24 cellular contexts compared by ENCODE assay signal in genomic region chr7:74240482-74240881, GRCh38. TPM values are rescaled to one million over a fixed set of nuclear protein-coding genes. Genes with fewer than 3 reads are reported as not detected.
A peak's percentile ranks its signal among the peaks of the same experiment; 100 is the strongest.
DNase-seq lines count a peak whose midpoint lies in the region; ATAC-seq and TF ChIP-seq lines count a peak whose summit lies in the region.
"Had no signal": no experiment of that assay in that cellular context is flagged by ENCODE, and none has a peak within 500 bp of the region (broad histone marks: within the 10 kb centered on the region; RNA-seq: fewer than 3 reads in every experiment).

No MANE protein-coding gene starts in this region.

- H3K27ac Mint-ChIP-seq in activated CD4-positive, alpha-beta T cell treated with anti-CD3 and anti-CD28 coated beads, Interleukin-2, amount 10 ng/mL, durations not matched to agents 24 days and 14 days = no peak overlapping the region
- H3K27ac Mint-ChIP-seq: CD8-positive, alpha-beta T cell; GM23338 had no signal

- H3K4me3 Mint-ChIP-seq in activated CD4-positive, alpha-beta T cell treated with anti-CD3 and anti-CD28 coated beads, Interleukin-2, amount 10 ng/mL, durations not matched to agents 24 days and 14 days = no peak overlapping the region
- H3K4me3 Mint-ChIP-seq: CD8-positive, alpha-beta T cell; GM23338 had no signal

- no peak overlapping the region for H3K4me2 ChIP-seq in DOHH2 (ENCODE audit: low read length)
- no peak overlapping the region for H3K4me2 ChIP-seq in hepatocyte
- no peak overlapping the region for H3K4me2 ChIP-seq in mesenchymal stem cell (ENCODE audit: low read length, poor library complexity, severe bottlenecking)
- H3K4me2 ChIP-seq: GM23338, PC-9 had no signal

- no peak overlapping the region for H3K23ac ChIP-seq in mesenchymal stem cell (ENCODE audit: low read length in 2 of 2)

- in situ Hi-C loops in transverse colon (cut with MboI; ENCODE audit: low pct_ligation_motif_present in 1 of 4, low pct_unique_long_range_greater_than_20kb in 1 of 4, low sequenced_read_pairs in 3 of 4) = no loop called here

- H2BK5ac ChIP-seq in mesenchymal stem cell (ENCODE audit: low read depth, low read length, poor library complexity, severe bottlenecking) = no peak overlapping the region

- TF ChIP-seq CTCF in DOHH2 (IDR thresholded peaks at IDR 0.05; ENCODE audit: low read depth, low read length, poor library complexity, severe bottlenecking) (no peak), hepatocyte (IDR thresholded peaks at IDR 0.05; ENCODE audit: poor library complexity) (no peak), transverse colon (IDR thresholded peaks at IDR 0.05) (no peak)

- no peaks in the 10 kb centered on the region for H3K27me3 ChIP-seq in DOHH2 (ENCODE audit: control insufficient read depth, low read length)
- no peaks in the 10 kb centered on the region for H3K27me3 ChIP-seq in hepatocyte
- H3K27me3 ChIP-seq in mesenchymal stem cell (ENCODE audit: control insufficient read depth in 1 of 2, insufficient read depth in 1 of 2, low read length in 2 of 2) = no peaks in the 10 kb centered on the region
- no peaks in the 10 kb centered on the region for H3K27me3 ChIP-seq in transverse colon

- H2AFZ ChIP-seq in hepatocyte = no peak overlapping the region
- H2AFZ ChIP-seq in mesenchymal stem cell (ENCODE audit: low read depth, low read length) = no peak overlapping the region
- H2AFZ ChIP-seq: GM23338, PC-9 had no signal

- peaks cover 54% of the 10 kb centered on the region for H3K36me3 Mint-ChIP-seq in activated CD4-positive, alpha-beta T cell treated with anti-CD3 and anti-CD28 coated beads, Interleukin-2, amount 10 ng/mL, durations not matched to agents 24 days and 14 days (ENCODE audit: low read depth)

- no peak overlapping the region for H3K14ac ChIP-seq in mesenchymal stem cell (ENCODE audit: low read length in 2 of 2)

- H3K27ac ChIP-seq in DOHH2 (ENCODE audit: low read depth, low read length) = peak overlapping the region; percentile 78; the same call in 1 of the 2 replicates
- H3K27ac ChIP-seq in hepatocyte = no peak overlapping the region
- H3K27ac ChIP-seq in mesenchymal stem cell (ENCODE audit: low read length, poor library complexity, severe bottlenecking) = no peak overlapping the region
- H3K27ac ChIP-seq in transverse colon = no peak overlapping the region
- H3K27ac ChIP-seq: PC-9 had no signal

- DNase-seq in hepatocyte (ENCODE audit: low spot score) = peak; percentile 47
- no peak for DNase-seq in mesenchymal stem cell
- peak; percentile 35 for DNase-seq in transverse colon
- no peak for DNase-seq in COLO829 (ENCODE audit: low spot score)
- no peak for DNase-seq in activated CD4-positive, alpha-beta T cell treated with anti-CD3 and anti-CD28 coated beads, Interleukin-2, amount 10 ng/mL, durations not matched to agents 24 days and 14 days
- DNase-seq: C1 segment of cervical spinal cord; Calu3; CD8-positive, alpha-beta T cell; DMS153; GDM1; MM.1S; NCI-H1092 treated with DMSO at 0.1 percent for 48 hours; NCI-H1436 treated with DMSO at 0.1 percent for 48 hours; NCI-H2029; NCI-H226; NCI-H510A treated with DMSO at 0.1 percent for 48 hours; NCI-H748 treated with DMSO at 0.1 percent for 48 hours; PC-9 had no signal

- H3K4me3 ChIP-seq in DOHH2 (ENCODE audit: low read length) = no peak overlapping the region
- no peak overlapping the region for H3K4me3 ChIP-seq in hepatocyte
- H3K4me3 ChIP-seq in mesenchymal stem cell (ENCODE audit: insufficient read depth in 1 of 2, low read depth in 1 of 2, low read length in 2 of 2) = no peak overlapping the region
- no peak overlapping the region for H3K4me3 ChIP-seq in transverse colon
- H3K4me3 ChIP-seq: GM23338, HAP-1, K562, PC-9 had no signal

- H4K8ac ChIP-seq in mesenchymal stem cell (ENCODE audit: low read length) = no peak overlapping the region

- no peak for TF ChIP-seq POLR2A in transverse colon (IDR thresholded peaks at IDR 0.05)

- peaks cover 97% of the 10 kb centered on the region for H3K36me3 ChIP-seq in DOHH2 (ENCODE audit: control insufficient read depth, low read length)
- no peaks in the 10 kb centered on the region for H3K36me3 ChIP-seq in hepatocyte (replicated peaks; ENCODE audit: insufficient read depth, low read depth)
- peaks cover 68 to 71% of the 10 kb centered on the region in 2 experiments for H3K36me3 ChIP-seq in mesenchymal stem cell (ENCODE audit: control insufficient read depth in 1 of 2, insufficient read depth in 2 of 2, low read depth in 1 of 2, low read length in 2 of 2)
- H3K36me3 ChIP-seq in transverse colon = peaks cover 0 to 35% (median 10%) of the 10 kb centered on the region in 4 donors

- no peak overlapping the region for H3K9ac ChIP-seq in mesenchymal stem cell (ENCODE audit: low read length)

- H3F3A ChIP-seq in DOHH2 (ENCODE audit: control insufficient read depth, insufficient read depth) = peaks cover 33% of the 10 kb centered on the region

- ATAC-seq in HG03039 (IDR thresholded peaks at IDR 0.05; ENCODE audit: unreplicated experiment) = no peak
- ATAC-seq: CD8-positive, alpha-beta T cell; GM23338; K562; SK-N-SH treated with all-trans-retinoic acid at 6 μM for 48 hours had no signal

- peaks cover 58% of the 10 kb centered on the region for H3K79me2 ChIP-seq in DOHH2 (ENCODE audit: control insufficient read depth, low read length)
- no peaks in the 10 kb centered on the region for H3K79me2 ChIP-seq in hepatocyte

- H3K18ac ChIP-seq in mesenchymal stem cell (ENCODE audit: low read depth in 1 of 2, low read length in 2 of 2) = no peak overlapping the region

- H3K9me2 ChIP-seq in DOHH2 (replicated peaks; ENCODE audit: control insufficient read depth, low read length) (no peaks in the 10 kb centered on the region), hepatocyte (replicated peaks; ENCODE audit: insufficient read depth) (no peaks in the 10 kb centered on the region)

- H4K20me1 ChIP-seq in DOHH2 (ENCODE audit: control insufficient read depth, insufficient read depth, low read depth, low read length) (peaks cover 14% of the 10 kb centered on the region; the same call in 1 of the 2 replicates), hepatocyte (ENCODE audit: insufficient read depth, poor library complexity, severe bottlenecking) (no peaks in the 10 kb centered on the region)

- H3K79me1 ChIP-seq in mesenchymal stem cell (replicated peaks; ENCODE audit: low read length, poor library complexity, severe bottlenecking) = peaks cover 5% of the 10 kb centered on the region

- H3K9me3 Mint-ChIP-seq in activated CD4-positive, alpha-beta T cell treated with anti-CD3 and anti-CD28 coated beads, Interleukin-2, amount 10 ng/mL, durations not matched to agents 24 days and 14 days = no peaks in the 10 kb centered on the region
- H3K9me3 Mint-ChIP-seq: CD8-positive, alpha-beta T cell; GM23338 had no signal

- H2AK5ac ChIP-seq in mesenchymal stem cell (ENCODE audit: low read length, severe bottlenecking) = no peak overlapping the region

- peaks cover 18% of the 10 kb centered on the region for H3K4me1 Mint-ChIP-seq in activated CD4-positive, alpha-beta T cell treated with anti-CD3 and anti-CD28 coated beads, Interleukin-2, amount 10 ng/mL, durations not matched to agents 24 days and 14 days
- H3K4me1 Mint-ChIP-seq: GM23338 had no signal

- H2BK120ac ChIP-seq in mesenchymal stem cell (ENCODE audit: low read depth, low read length) = no peak overlapping the region

- peaks cover 73% of the 10 kb centered on the region for H3K4me1 ChIP-seq in DOHH2 (ENCODE audit: control insufficient read depth, low read length)
- H3K4me1 ChIP-seq in hepatocyte (ENCODE audit: insufficient read depth) = no peaks in the 10 kb centered on the region
- H3K4me1 ChIP-seq in mesenchymal stem cell (ENCODE audit: control insufficient read depth, insufficient read depth, low read depth, low read length) = no peaks in the 10 kb centered on the region
- H3K4me1 ChIP-seq in transverse colon = no peaks in the 10 kb centered on the region
- H3K4me1 ChIP-seq: HAP-1 had no signal

- no peak for TF ChIP-seq EP300 in transverse colon (IDR thresholded peaks at IDR 0.05; ENCODE audit: low read depth)

- H3K9me3 ChIP-seq in DOHH2 (ENCODE audit: control insufficient read depth, insufficient read depth, low read length) (no peaks in the 10 kb centered on the region), hepatocyte (ENCODE audit: low read depth) (no peaks in the 10 kb centered on the region), mesenchymal stem cell (ENCODE audit: control insufficient read depth, low read length) (no peaks in the 10 kb centered on the region), transverse colon (no peaks in the 10 kb centered on the region)
- H3K9me3 ChIP-seq: HAP-1 had no signal

- WGBS in hepatocyte (ENCODE audit: low lambda C conversion rate, missing lambda C conversion rate) = 94% methylated on average over 4 of the region's 4 CpGs
- WGBS in mesenchymal stem cell = 94% methylated on average over 4 of the region's 4 CpGs
- WGBS in transverse colon (ENCODE audit: low coverage in 1 of 2), 2 donors = 63 to 81% methylated on average over 2 to 4 of the region's 4 CpGs

- no peaks in the 10 kb centered on the region for H3K27me3 Mint-ChIP-seq in activated CD4-positive, alpha-beta T cell treated with anti-CD3 and anti-CD28 coated beads, Interleukin-2, amount 10 ng/mL, durations not matched to agents 24 days and 14 days

- H2BK12ac ChIP-seq in mesenchymal stem cell (ENCODE audit: low read length in 2 of 2) = no peak overlapping the region

- no peak overlapping the region for H3K4ac ChIP-seq in mesenchymal stem cell (ENCODE audit: low read depth in 1 of 2, low read length in 2 of 2)

- H4K91ac ChIP-seq in mesenchymal stem cell (ENCODE audit: low read length) = peak overlapping the region; percentile 34

- H2BK15ac ChIP-seq in mesenchymal stem cell (ENCODE audit: low read depth, poor library complexity, severe bottlenecking) = no peak overlapping the region

- intact Hi-C loops in transverse colon (cut with DNase I; ENCODE audit: low total_unique reads) = no loop called here
- intact Hi-C loops in activated CD4-positive, alpha-beta T cell treated with anti-CD3 and anti-CD28 coated beads, Interleukin-2, amount 10 ng/mL, durations not matched to agents 24 days and 14 days (cut with micrococcal nuclease) = no loop called here

RNA-seq across cellular contexts. Expression of gene RFC2, which starts 13.7 kb away (rescaled TPM):
- total RNA-seq in hepatocyte (14.6 and 16.8 TPM in 2 replicates), transverse colon (10 to 100 TPM in 2 of 4 donors, 1 to 10 TPM in 2; 6.7 to 17.3 (median 9.3) TPM)
- 21.8 and 25.4 TPM in 2 replicates for polyA plus RNA-seq in hepatocyte
- 17.3 TPM for polyA plus RNA-seq in mesenchymal stem cell (2013, experiment 1 of 2)
- 16.3 TPM for polyA plus RNA-seq in mesenchymal stem cell (2013, experiment 2 of 2)
- total RNA-seq in activated CD4-positive, alpha-beta T cell treated with anti-CD3 and anti-CD28 coated beads, Interleukin-2, amount 10 ng/mL, durations not matched to agents 24 days and 14 days = 88.0 and 94.7 TPM in 2 replicates

RNA-seq across cellular contexts. Expression of gene LAT2, which starts 30.7 kb away (rescaled TPM):
- 0.43 and 0.72 TPM in 2 replicates for total RNA-seq in hepatocyte
- 0.66 and 1.2 TPM in 2 replicates for polyA plus RNA-seq in hepatocyte
- 0.35 TPM for polyA plus RNA-seq in mesenchymal stem cell (2013, experiment 1 of 2)
- polyA plus RNA-seq in mesenchymal stem cell (2013, experiment 2 of 2) = 0.52 TPM
- total RNA-seq in transverse colon = 10 to 100 TPM in 1 of 4 donors, 1 to 10 TPM in 1, not detected in 2; 2.3 to 12.7 TPM
- total RNA-seq in activated CD4-positive, alpha-beta T cell treated with anti-CD3 and anti-CD28 coated beads, Interleukin-2, amount 10 ng/mL, durations not matched to agents 24 days and 14 days = 13.8 and 16.9 TPM in 2 replicates
- total RNA-seq: GM23338 had no signal

RNA-seq across cellular contexts. Expression of gene CLIP2, which starts 48.7 kb away (rescaled TPM):
- 28.1 and 28.5 TPM in 2 replicates for total RNA-seq in hepatocyte
- polyA plus RNA-seq in hepatocyte = 16.8 and 17.9 TPM in 2 replicates
- 68.2 TPM for polyA plus RNA-seq in mesenchymal stem cell (2013, experiment 1 of 2)
- 63.3 TPM for polyA plus RNA-seq in mesenchymal stem cell (2013, experiment 2 of 2)
- 100 to 1,000 TPM in 3 of 4 donors, 10 to 100 TPM in 1; 84.5 to 157 (median 111) TPM for total RNA-seq in transverse colon
- total RNA-seq in activated CD4-positive, alpha-beta T cell treated with anti-CD3 and anti-CD28 coated beads, Interleukin-2, amount 10 ng/mL, durations not matched to agents 24 days and 14 days = 1.2 and 1.4 TPM in 2 replicates

Comparison
In these comparisons a context has a peak if more than half of its experiments do, and no peak if none do; other contexts are left out.
1. DNase-seq: peak in hepatocyte (single experiment) and transverse colon (single experiment); none in mesenchymal stem cell (single experiment), COLO829 (single experiment) and activated CD4-positive, alpha-beta T cell treated with anti-CD3 and anti-CD28 coated beads, Interleukin-2, amount 10 ng/mL, durations not matched to agents 24 days and 14 days (single experiment).
2. RNA of gene CLIP2, which starts 48.7 kb away (total RNA-seq): 84.5 to 157 TPM in transverse colon and 28.1 to 28.5 TPM in hepatocyte; 1.2 to 1.4 TPM in activated CD4-positive, alpha-beta T cell treated with anti-CD3 and anti-CD28 coated beads, Interleukin-2, amount 10 ng/mL, durations not matched to agents 24 days and 14 days; every median in the first group is over 10 times any median in the second.